ENCODE assay signal across 24 cellular contexts in genomic region chr10:84149854-84150253, GRCh38. TPM values are rescaled to one million over a fixed set of nuclear protein-coding genes. Genes with fewer than 3 reads are reported as not detected.
"Had no signal": no experiment of that assay in that cellular context is flagged by ENCODE, and none has a peak within 500 bp of the region (broad histone marks: within the 10 kb centered on the region; RNA-seq: fewer than 3 reads in every experiment).

No MANE protein-coding gene starts in this region.

- H3K27ac Mint-ChIP-seq: natural killer cell treated with Interleukin-12 subunit alpha and Interleukin-12 subunit beta and Interleukin-15 and Interleukin-18, amount 100 ng/mL, for 72 hours; neural progenitor cell; type B pancreatic cell had no signal

- H3K36me3 ChIP-seq: ovary had no signal

- H3K27me3 Mint-ChIP-seq: natural killer cell treated with Interleukin-12 subunit alpha and Interleukin-12 subunit beta and Interleukin-15 and Interleukin-18, amount 100 ng/mL, for 72 hours; type B pancreatic cell had no signal

- H3K4me1 Mint-ChIP-seq: neural progenitor cell had no signal

- H2AFZ ChIP-seq: hepatocyte, neural progenitor cell had no signal

- H3K9ac ChIP-seq: neural progenitor cell had no signal

- H3K9me3 ChIP-seq: left ventricle myocardium inferior, lower lobe of right lung, ovary, right atrium auricular region, sigmoid colon, suprapubic skin, thyroid gland had no signal

- H3K27ac ChIP-seq: hepatocyte, left ventricle myocardium inferior, lower lobe of right lung, neural progenitor cell, ovary, right atrium auricular region, sigmoid colon, skin epidermis, suprapubic skin, thyroid gland had no signal

- H3K79me2 ChIP-seq: hepatocyte had no signal

- H3K4me3 Mint-ChIP-seq: natural killer cell treated with Interleukin-12 subunit alpha and Interleukin-12 subunit beta and Interleukin-15 and Interleukin-18, amount 100 ng/mL, for 72 hours; neural progenitor cell; type B pancreatic cell had no signal

- H3K27me3 ChIP-seq: hepatocyte, neural progenitor cell, ovary, right atrium auricular region, sigmoid colon, suprapubic skin, thyroid gland had no signal

- H3K4me3 ChIP-seq: hepatocyte, left ventricle myocardium inferior, lower lobe of right lung, neural progenitor cell, ovary, right atrium auricular region, sigmoid colon, skin epidermis, suprapubic skin, thyroid gland had no signal

- H3K4me1 ChIP-seq: left ventricle myocardium inferior, neural progenitor cell, right atrium auricular region, sigmoid colon, suprapubic skin, thyroid gland had no signal

- H3K4me2 ChIP-seq: hepatocyte, neural progenitor cell had no signal

- H3K9me3 Mint-ChIP-seq: natural killer cell treated with Interleukin-12 subunit alpha and Interleukin-12 subunit beta and Interleukin-15 and Interleukin-18, amount 100 ng/mL, for 72 hours; neural progenitor cell; type B pancreatic cell had no signal

- ATAC-seq: left cardiac atrium; lower lobe of right lung; natural killer cell treated with Interleukin-12 subunit alpha and Interleukin-12 subunit beta and Interleukin-15 and Interleukin-18, amount 100 ng/mL, for 72 hours; stimulated activated naive CD8-positive, alpha-beta T cell treated with anti-CD3 and anti-CD28 coated beads, Interleukin-15, Interleukin-2, amounts not matched to agents 100 U/mL and 50 U/mL, for 24 hours had no signal

- FAIRE-seq: kidney, urothelium cell line had no signal

- DNase-seq: effector CD4-positive, alpha-beta T cell; foreskin melanocyte; head of caudate nucleus; kidney; left cardiac atrium; left ventricle myocardium inferior; lower lobe of right lung; mesenchymal stem cell; midbrain; nucleus accumbens; ovary; sigmoid colon; stimulated activated naive CD8-positive, alpha-beta T cell treated with anti-CD3 and anti-CD28 coated beads, Interleukin-15, Interleukin-2, amounts not matched to agents 100 U/mL and 50 U/mL, for 24 hours; thyroid gland had no signal

RNA-seq across cellular contexts. Expression of gene GPR15LG, which starts 23.7 kb away (rescaled TPM):
- total RNA-seq: dermis microvascular lymphatic vessel endothelial cell; left cardiac atrium; left ventricle myocardium inferior; lower lobe of right lung; natural killer cell treated with Interleukin-12 subunit alpha and Interleukin-12 subunit beta and Interleukin-15 and Interleukin-18, amount 100 ng/mL, for 72 hours; posterior vena cava; right atrium auricular region; sigmoid colon; thyroid gland had no signal
- polyA plus RNA-seq: ovary had no signal

RNA-seq across cellular contexts. Expression of gene CDHR1, which starts 44.5 kb away (rescaled TPM):
- polyA plus RNA-seq: hepatocyte had no signal
